Comparison of ENCODE assay signal across 8 cellular contexts in the genomic region with DNA sequence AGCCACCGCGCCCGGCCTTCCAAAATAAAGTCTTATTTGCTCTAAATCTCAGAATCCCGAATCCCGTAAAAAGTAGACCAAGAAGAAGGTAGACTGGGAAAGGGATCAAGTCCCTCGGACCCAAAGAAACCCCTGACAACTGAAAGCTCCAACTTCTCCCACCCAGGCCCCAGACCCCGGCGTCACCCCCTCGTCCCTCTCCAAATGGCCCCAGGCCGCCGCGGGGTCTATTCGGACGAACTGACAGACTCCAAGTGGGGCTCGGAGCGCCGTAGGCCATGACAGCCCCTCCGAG. TPM values are rescaled to one million over a fixed set of nuclear protein-coding genes. Genes with fewer than 3 reads are reported as not detected.
DNase-seq lines count a peak whose midpoint lies in the region; ATAC-seq and TF ChIP-seq lines count a peak whose summit lies in the region.

No MANE protein-coding gene starts in this region.

- intact Hi-C loops in esophagus muscularis mucosa (cut with DNase I) = loop anchor here (2.0 kb wide), 1 partner anchor 14 kb away; a partner anchor contains a TSS
- intact Hi-C loops in prostate gland (cut with DNase I) = no loop called here

- no peak for DNase-seq in GM06990 (ENCODE audit: extremely low read depth, insufficient read length)
- DNase-seq in Peyer's patch = no peak
- DNase-seq in esophagus muscularis mucosa (ENCODE audit: extremely low spot score) = no peak
- no peak for DNase-seq in prostate gland (ENCODE audit: low spot score)
- no peak for DNase-seq in NCI-H226
- DNase-seq in activated CD4-positive, alpha-beta T cell treated with anti-CD3 and anti-CD28 coated beads for 48 hours = no peak

- H3K36me3 ChIP-seq in GM06990 (ENCODE audit: control insufficient read depth, insufficient read depth, low read length) (peaks cover 7% of the 10 kb centered on the region), Peyer's patch (peaks cover 0 to 4% (median 0%) of the 10 kb centered on the region in 3 donors), esophagus muscularis mucosa (peaks cover 0 to 17% (median 0%) of the 10 kb centered on the region in 4 donors), prostate gland (no peaks in the 10 kb centered on the region)

- TF ChIP-seq CTCF in GM06990 (IDR thresholded peaks at IDR 0.05; ENCODE audit: insufficient read depth, low read length, poor library complexity, severe bottlenecking) (no peak), Peyer's patch (IDR thresholded peaks at IDR 0.05) (no peak), esophagus muscularis mucosa (IDR thresholded peaks at IDR 0.05) (no peak), prostate gland (IDR thresholded peaks at IDR 0.05) (no peak)

- TF ChIP-seq POLR2A in Peyer's patch (IDR thresholded peaks at IDR 0.05) = no peak
- no peak for TF ChIP-seq POLR2A in esophagus muscularis mucosa (IDR thresholded peaks at IDR 0.05; ENCODE audit: low read depth)
- no peak for TF ChIP-seq POLR2A in prostate gland (IDR thresholded peaks at IDR 0.05)

- peaks cover 5 to 36% (median 14%) of the 10 kb centered on the region in 4 donors for H3K4me1 ChIP-seq in Peyer's patch
- H3K4me1 ChIP-seq in esophagus muscularis mucosa = peaks cover 31 to 56% (median 48%) of the 10 kb centered on the region in 4 donors
- peaks cover 6% of the 10 kb centered on the region for H3K4me1 ChIP-seq in prostate gland (replicated peaks)

- peak overlapping the region; percentile 92 for H3K4me3 ChIP-seq in GM06990 (replicated peaks; ENCODE audit: low read depth, low read length)
- peak overlapping the region; percentile 67 to 99 (median 81) for H3K4me3 ChIP-seq in Peyer's patch
- H3K4me3 ChIP-seq in esophagus muscularis mucosa = peak overlapping the region; percentile 78 to 95 (median 88)
- H3K4me3 ChIP-seq in prostate gland = peak overlapping the region; percentile 62 to 75

- H3K27me3 ChIP-seq in GM06990 (replicated peaks; ENCODE audit: control insufficient read depth, insufficient read depth, low read length) (no peaks in the 10 kb centered on the region), Peyer's patch (no peaks in the 10 kb centered on the region), esophagus muscularis mucosa (no peaks in the 10 kb centered on the region), prostate gland (replicated peaks; ENCODE audit: insufficient read depth) (no peaks in the 10 kb centered on the region)

- no peak for TF ChIP-seq EP300 in esophagus muscularis mucosa (IDR thresholded peaks at IDR 0.05)

- ATAC-seq in HG02763 (IDR thresholded peaks at IDR 0.05; ENCODE audit: unreplicated experiment) = no peak
- ATAC-seq in GM19035 (IDR thresholded peaks at IDR 0.05; ENCODE audit: unreplicated experiment) = no peak

- 1% methylated on average over 16 of the region's 18 CpGs for WGBS in esophagus muscularis mucosa
- 1% methylated on average over 18 of the region's 18 CpGs for WGBS in prostate gland

- H3K9me3 ChIP-seq in Peyer's patch (no peaks in the 10 kb centered on the region), esophagus muscularis mucosa (no peaks in the 10 kb centered on the region), prostate gland (no peaks in the 10 kb centered on the region)

- H3K27ac ChIP-seq in Peyer's patch (peak overlapping the region; percentile 86 to 99 (median 92)), esophagus muscularis mucosa (replicated peaks in 1 of 4) (peak overlapping the region; percentile 87 to 95 (median 94)), prostate gland (peak overlapping the region; percentile 76 to 91)

RNA-seq across cellular contexts. Expression of a gene that starts 0.5 kb away (rescaled TPM):
- 100 to 1,000 TPM in 3 of 4 donors, 10 to 100 TPM in 1; 52.5 to 283 (median 115) TPM for total RNA-seq in Peyer's patch
- total RNA-seq in esophagus muscularis mucosa = 10 to 100 TPM; 39.3 to 56.3 (median 42.1) TPM
- total RNA-seq in prostate gland = 100 to 1,000 TPM in 1 of 2 donors, 10 to 100 TPM in 1; 64.9 to 121 TPM

RNA-seq across cellular contexts. Expression of a gene that starts 14.4 kb away (rescaled TPM):
- total RNA-seq in Peyer's patch (100 to 1,000 TPM in 1 of 4 donors, 10 to 100 TPM in 3; 13.1 to 140 (median 28.2) TPM), esophagus muscularis mucosa (100 to 1,000 TPM; 120 to 233 (median 167) TPM), prostate gland (100 to 1,000 TPM in 1 of 2 donors, 10 to 100 TPM in 1; 54.3 to 255 TPM)

RNA-seq across cellular contexts. Expression of a gene that starts 37.4 kb away (rescaled TPM):
- total RNA-seq in Peyer's patch (100 to 1,000 TPM in 2 of 4 donors, 10 to 100 TPM in 2; 70.6 to 159 (median 110) TPM), esophagus muscularis mucosa (100 to 1,000 TPM in 1 of 4 donors, 10 to 100 TPM in 3; 37.3 to 101 (median 50.4) TPM), prostate gland (10 to 100 TPM; 16.3 to 42.2 TPM)

RNA-seq across cellular contexts. Expression of a gene that starts 56.5 kb away (rescaled TPM):
- total RNA-seq in Peyer's patch = not detected
- 1 to 10 TPM in 2 of 4 donors, under 1 TPM in 1, not detected in 1; 0.80 to 1.8 (median 1.3) TPM for total RNA-seq in esophagus muscularis mucosa
- 1 to 10 TPM in 1 of 2 donors, not detected in 1; 1.0 TPM for total RNA-seq in prostate gland
